In genomic region chr7:27607210-27607606, GRCh38 we compare ENCODE assay signal across 21 cellular contexts. TPM values are rescaled to one million over a fixed set of nuclear protein-coding genes. Genes with fewer than 3 reads are reported as not detected.
DNase-seq lines count a peak whose midpoint lies in the region; ATAC-seq and TF ChIP-seq lines count a peak whose summit lies in the region.
"Had no signal": no experiment of that assay in that cellular context is flagged by ENCODE, and none has a peak within 500 bp of the region (broad histone marks: within the 10 kb centered on the region; RNA-seq: fewer than 3 reads in every experiment).

No MANE protein-coding gene starts in this region.

- no peak for ATAC-seq in GM23338
- peak; percentile 10 for ATAC-seq in left lobe of liver
- ATAC-seq in gastroesophageal sphincter: no peak
- no peak for ATAC-seq in GM19467 (IDR thresholded peaks at IDR 0.05; ENCODE audit: unreplicated experiment)

- TSS peak; percentile 17 for BruUV-seq in PC-9 (replicated peaks; lab: Mats Ljungman, UMichigan)

- CTCF ChIA-PET in PC-9 (lab: Charles Lee): interaction anchor here (0.7 to 1.4 kb wide), 2 partner anchors 29 to 179 kb away, joined by 3 to 8 read pairs; no protein-coding TSS in a partner anchor

- no peak for DNase-seq in GM23338 (ENCODE audit: low spot score)
- no peak for DNase-seq in PC-9
- peak; percentile 49 for DNase-seq in left lobe of liver (ENCODE audit: low spot score)
- DNase-seq in middle frontal gyrus (ENCODE audit: extremely low spot score, low spot score): no peak
- DNase-seq in HAP-1 (ENCODE audit: low spot score in 2 of 2): no peak
- DNase-seq: CD4-positive, CD25-positive, alpha-beta regulatory T cell; COR-L47; GOT3; MM.1S; NCI-H1092; NCI-H2081; NCI-H2171 treated with DMSO at 0.1 percent for 48 hours; NCI-H446; NCI-H526 treated with DMSO at 0.1 percent for 48 hours; Right ventricle myocardium superior; T-helper 1 cell had no signal

- H3K4me1 Mint-ChIP-seq in GM23338: peaks cover 45% of the 10 kb centered on the region
- H3K4me1 Mint-ChIP-seq: B cell had no signal

- no peak for TF ChIP-seq POLR2A in gastroesophageal sphincter (IDR thresholded peaks at IDR 0.05)

- TF ChIP-seq CTCF in GM23338 (conservative IDR thresholded peaks at IDR 0.05; ENCODE audit: low read depth in 2 of 2) (no peak), PC-9 (conservative IDR thresholded peaks at IDR 0.05) (no peak), gastroesophageal sphincter (IDR thresholded peaks at IDR 0.05) (no peak)

- H3K27ac ChIP-seq in GM23338 (ENCODE audit: low read depth) (no peak overlapping the region), PC-9 (0 out of 2 replicates have a peak overlapping the region, but pooled peaks have one; percentile 13), gastroesophageal sphincter (no peak overlapping the region)
- H3K27ac ChIP-seq: HL-60 had no signal

- H3K4me2 ChIP-seq in GM23338 (no peak overlapping the region), PC-9 (no peak overlapping the region)

- H3K9me3 Mint-ChIP-seq in GM23338: no peaks in the 10 kb centered on the region
- H3K9me3 Mint-ChIP-seq: CD4-positive, CD25-positive, alpha-beta regulatory T cell had no signal

- H3K36me3 Mint-ChIP-seq in GM23338 (ENCODE audit: low read depth): no peaks in the 10 kb centered on the region

- H3K79me2 ChIP-seq in GM23338 (replicated peaks; ENCODE audit: insufficient read depth) (peaks cover 3% of the 10 kb centered on the region; the same call in 1 of the 2 replicates), PC-9 (ENCODE audit: low read depth) (no peaks in the 10 kb centered on the region; the same call in 1 of the 2 replicates)

- H3F3A ChIP-seq in GM23338 (replicated peaks; ENCODE audit: low read depth) (no peaks in the 10 kb centered on the region), PC-9 (ENCODE audit: insufficient read depth, low read depth) (peaks cover 32% of the 10 kb centered on the region; the same call in 1 of the 2 replicates)

- no peaks in the 10 kb centered on the region for H3K9me2 ChIP-seq in GM23338 (ENCODE audit: insufficient read depth)
- no peaks in the 10 kb centered on the region for H3K9me2 ChIP-seq in PC-9 (ENCODE audit: insufficient read depth)

- no peak overlapping the region for H3K4me3 Mint-ChIP-seq in GM23338
- H3K4me3 Mint-ChIP-seq: B cell; CD4-positive, CD25-positive, alpha-beta regulatory T cell had no signal

- no peak for TF ChIP-seq EP300 in gastroesophageal sphincter (IDR thresholded peaks at IDR 0.05)

- in situ Hi-C loops in HAP-1 (cut with MboI; ENCODE audit: low sequenced_read_pairs): no loop called here

- H3K4me3 ChIP-seq in GM23338 (no peak overlapping the region), PC-9 (no peak overlapping the region), gastroesophageal sphincter (no peak overlapping the region), HAP-1 (no peak overlapping the region)
- H3K4me3 ChIP-seq: SK-N-MC had no signal

- H3K9me3 ChIP-seq in PC-9 (ENCODE audit: insufficient read depth, low read depth): no peaks in the 10 kb centered on the region
- no peaks in the 10 kb centered on the region for H3K9me3 ChIP-seq in gastroesophageal sphincter
- H3K9me3 ChIP-seq in HAP-1: no peaks in the 10 kb centered on the region

- H3K4me1 ChIP-seq in GM23338 (ENCODE audit: insufficient read depth) (peaks cover 40% of the 10 kb centered on the region), PC-9 (replicated peaks; ENCODE audit: insufficient read depth) (peaks cover 39% of the 10 kb centered on the region), gastroesophageal sphincter (no peaks in the 10 kb centered on the region), HAP-1 (peaks cover 48% of the 10 kb centered on the region)

- H3K36me3 ChIP-seq in GM23338 (ENCODE audit: insufficient read depth): no peaks in the 10 kb centered on the region
- no peaks in the 10 kb centered on the region for H3K36me3 ChIP-seq in PC-9 (ENCODE audit: low read depth)
- no peaks in the 10 kb centered on the region for H3K36me3 ChIP-seq in gastroesophageal sphincter
- no peaks in the 10 kb centered on the region for H3K36me3 ChIP-seq in HAP-1 (replicated peaks)

- WGBS in gastroesophageal sphincter (ENCODE audit: low coverage in 1 of 2), 2 donors: 92 to 100% methylated on average over 10 to 11 of the region's 11 CpGs

- H4K20me1 ChIP-seq in GM23338 (replicated peaks; ENCODE audit: insufficient read depth) (peaks cover 5% of the 10 kb centered on the region; the same call in 1 of the 2 replicates), PC-9 (ENCODE audit: insufficient read depth) (no peaks in the 10 kb centered on the region)

- POLR2A ChIA-PET in PC-9 (lab: Charles Lee; ENCODE audit: unreplicated experiment): no interaction called here

- no peaks in the 10 kb centered on the region for H3K27me3 Mint-ChIP-seq in GM23338 (ENCODE audit: insufficient read depth, low read depth, poor library complexity)
- H3K27me3 Mint-ChIP-seq: B cell; CD4-positive, CD25-positive, alpha-beta regulatory T cell had no signal

- H3K27ac Mint-ChIP-seq in GM23338: peak overlapping the region; percentile 33; the same call in 1 of the 2 replicates
- H3K27ac Mint-ChIP-seq: B cell; CD4-positive, CD25-positive, alpha-beta regulatory T cell had no signal

- intact Hi-C loops in PC-9 (cut with micrococcal nuclease; ENCODE audit: unreplicated experiment): no loop called here

- H2AFZ ChIP-seq in GM23338 (no peak overlapping the region), PC-9 (no peak overlapping the region)

- H3K27me3 ChIP-seq in GM23338 (ENCODE audit: insufficient read depth) (no peaks in the 10 kb centered on the region), PC-9 (ENCODE audit: insufficient read depth, low read depth) (no peaks in the 10 kb centered on the region), gastroesophageal sphincter (no peaks in the 10 kb centered on the region), HAP-1 (ENCODE audit: low read depth) (no peaks in the 10 kb centered on the region)

TF ChIP-seq in GM23338, 12 proteins besides CTCF, POLR2A, EP300 and RAD21:
- no peak for TF ChIP-seq ETS1 (IDR thresholded peaks at IDR 0.05)
- no peak for TF ChIP-seq ZNF114 (CRISPR knock-in tag; IDR thresholded peaks at IDR 0.05)
- TF ChIP-seq STAT1 (IDR thresholded peaks at IDR 0.05; ENCODE audit: unreplicated experiment): no peak
- no peak for TF ChIP-seq JUNB (IDR thresholded peaks at IDR 0.05; ENCODE audit: unreplicated experiment)
- no peak for TF ChIP-seq ZNF331 (CRISPR knock-in tag; IDR thresholded peaks at IDR 0.05; ENCODE audit: low read depth)
- TF ChIP-seq EZH2 (IDR thresholded peaks at IDR 0.05; ENCODE audit: low read depth, unreplicated experiment): no peak
- no peak for TF ChIP-seq EZH2phosphoT487 (IDR thresholded peaks at IDR 0.05; ENCODE audit: unreplicated experiment)

RNA-seq across cellular contexts. Expression of gene HIBADH, which starts 55.5 kb away (rescaled TPM):
- total RNA-seq in GM23338 (2014; rRNA removed; shearing (Covaris generic)): 51.0 and 57.0 TPM in 2 replicates
- polyA plus RNA-seq in GM23338 (2016; fragmentation: Nextera tagmentation; extraction: Ambion mirVana): 29.0 and 31.3 TPM in 2 replicates
- total RNA-seq in PC-9 (2021): 72.4 and 73.9 TPM in 2 replicates
- total RNA-seq in left lobe of liver: 79.8 TPM
- 10 to 100 TPM; 49.3 to 70.9 (median 58.9) TPM for total RNA-seq in gastroesophageal sphincter
